Comparison of ENCODE assay signal across 11 cellular contexts in the genomic region with DNA sequence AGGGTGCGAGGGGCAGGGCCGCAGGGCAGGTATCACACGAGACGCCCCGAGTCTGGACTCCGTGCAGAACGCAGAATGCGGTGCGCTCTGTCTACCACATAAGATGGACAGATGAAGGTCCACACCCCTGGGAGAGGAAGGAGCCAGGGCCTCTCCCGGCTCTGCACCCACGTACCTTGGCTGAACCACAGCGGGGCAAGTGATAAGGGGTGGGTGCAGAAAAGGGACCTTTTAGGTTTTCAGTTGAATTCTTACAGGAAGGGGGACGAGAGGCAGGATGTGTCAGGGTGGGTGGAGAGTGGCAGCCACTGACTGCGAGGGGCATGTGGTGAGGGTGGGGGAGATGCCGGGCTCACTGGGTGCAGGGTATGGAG. TPM values are rescaled to one million over a fixed set of nuclear protein-coding genes. Genes with fewer than 3 reads are reported as not detected.
A peak's percentile ranks its signal among the peaks of the same experiment; 100 is the strongest.
DNase-seq lines count a peak whose midpoint lies in the region; TF ChIP-seq lines count a peak whose summit lies in the region.
"Had no signal": no experiment of that assay in that cellular context is flagged by ENCODE, and none has a peak within 500 bp of the region (broad histone marks: within the 10 kb centered on the region; RNA-seq: fewer than 3 reads in every experiment).

No MANE protein-coding gene starts in this region.

- peaks cover 0 to 4% of the 10 kb centered on the region in 2 donors for H3K27me3 ChIP-seq in right atrium auricular region

- H3K4me1 ChIP-seq in OCI-LY7 (ENCODE audit: insufficient read depth, low read length, poor library complexity, severe bottlenecking) = peaks cover 77% of the 10 kb centered on the region
- peaks cover 0 to 4% of the 10 kb centered on the region in 2 donors for H3K4me1 ChIP-seq in right atrium auricular region

- no TSS peak for BruUV-seq in OCI-LY7 (replicated peaks; lab: Mats Ljungman, UMichigan)

- no peaks in the 10 kb centered on the region for H3K36me3 ChIP-seq in OCI-LY7 (ENCODE audit: insufficient read depth, low read length)
- H3K36me3 ChIP-seq in right atrium auricular region = no peaks in the 10 kb centered on the region

- no peak for TF ChIP-seq CTCF in OCI-LY7 (conservative IDR thresholded peaks at IDR 0.05; ENCODE audit: low read length)
- TF ChIP-seq CTCF in right atrium auricular region (IDR thresholded peaks at IDR 0.05) = no peak

- peak overlapping the region; percentile 65 for H3K4me3 ChIP-seq in OCI-LY7 (ENCODE audit: low read depth, low read length, poor library complexity, severe bottlenecking)
- H3K4me3 ChIP-seq in right atrium auricular region = peak overlapping the region; percentile 17 to 29

- intact Hi-C loops in OCI-LY7 (cut with micrococcal nuclease; ENCODE audit: unreplicated experiment) = no loop called here

- H3K9me3 ChIP-seq in OCI-LY7 (ENCODE audit: low read length) (no peaks in the 10 kb centered on the region), right atrium auricular region (no peaks in the 10 kb centered on the region)

- peak overlapping the region; percentile 72 for H3K4me2 ChIP-seq in OCI-LY7 (ENCODE audit: low read length)

- no peaks in the 10 kb centered on the region for H4K20me1 ChIP-seq in OCI-LY7 (ENCODE audit: insufficient read depth, low read length)

- peaks cover 5% of the 10 kb centered on the region; the same call in 1 of the 2 replicates for H3K79me2 ChIP-seq in OCI-LY7 (ENCODE audit: insufficient read depth, low read depth, low read length)

- TF ChIP-seq POLR2A in GM19099 (IDR thresholded peaks at IDR 0.05; ENCODE audit: extremely low read depth, insufficient read length, low read depth) = peak; percentile 7

- peak overlapping the region; percentile 79 for H3K27ac ChIP-seq in OCI-LY7 (ENCODE audit: low read depth, low read length, poor library complexity, severe bottlenecking)
- no peak overlapping the region for H3K27ac ChIP-seq in right atrium auricular region

- peak overlapping the region; percentile 45 for H2AFZ ChIP-seq in OCI-LY7 (ENCODE audit: low read length)

- DNase-seq in OCI-LY7 (ENCODE audit: low spot score) (no peak), right atrium auricular region (ENCODE audit: low spot score) (no peak), NCI-H2196 (lab: John Stamatoyannopoulos, UW; ENCODE audit: unreplicated experiment) (no peak), DMS53 treated with DMSO at 0.1 percent for 48 hours (lab: John Stamatoyannopoulos, UW; ENCODE audit: unreplicated experiment) (no peak), cortex of kidney (lab: John Stamatoyannopoulos, UW) (no peak), NCI-H2029 treated with DMSO at 0.1 percent for 48 hours (lab: John Stamatoyannopoulos, UW) (no peak)
- DNase-seq in stimulated activated CD8-positive, alpha-beta memory T cell treated with anti-CD3 and anti-CD28 coated beads, Interleukin-4, amount 100 ng/mL, for 48 hours = peak; percentile 51
- DNase-seq: erythroblast, NCI-H187 had no signal

- POLR2A ChIA-PET in OCI-LY7 (lab: Charles Lee) = interaction anchor here (0.5 to 1.0 kb wide), 2 partner anchors 11 to 13 kb away, joined by 3 to 4 read pairs; no protein-coding TSS in a partner anchor

- no peaks in the 10 kb centered on the region for H3K9me2 ChIP-seq in OCI-LY7 (ENCODE audit: insufficient read depth, low read length)

- CTCF ChIA-PET in OCI-LY7 (lab: Charles Lee; ENCODE audit: unreplicated experiment) = no interaction called here

RNA-seq across cellular contexts. Expression of a gene that starts 0.3 kb away (rescaled TPM):
- 6.7 and 7.4 TPM in 2 replicates for total RNA-seq in OCI-LY7 (2014; rRNA removed; shearing (Covaris generic))
- total RNA-seq in OCI-LY7 (2022) (1.8 and 3.5 TPM in 2 replicates), right atrium auricular region (1 to 10 TPM; 2.0 to 7.8 TPM)
- total RNA-seq: Daoy had no signal

RNA-seq across cellular contexts. Expression of a gene that starts 34.9 kb away (rescaled TPM):
- 9.4 and 19.5 TPM in 2 replicates for total RNA-seq in OCI-LY7 (2014; rRNA removed; shearing (Covaris generic))
- total RNA-seq in OCI-LY7 (2022) (1.1 and 2.0 TPM in 2 replicates), right atrium auricular region (10 to 100 TPM; 39.0 to 48.0 TPM)
